Comparison of ENCODE assay signal across 14 cellular contexts in the genomic region with DNA sequence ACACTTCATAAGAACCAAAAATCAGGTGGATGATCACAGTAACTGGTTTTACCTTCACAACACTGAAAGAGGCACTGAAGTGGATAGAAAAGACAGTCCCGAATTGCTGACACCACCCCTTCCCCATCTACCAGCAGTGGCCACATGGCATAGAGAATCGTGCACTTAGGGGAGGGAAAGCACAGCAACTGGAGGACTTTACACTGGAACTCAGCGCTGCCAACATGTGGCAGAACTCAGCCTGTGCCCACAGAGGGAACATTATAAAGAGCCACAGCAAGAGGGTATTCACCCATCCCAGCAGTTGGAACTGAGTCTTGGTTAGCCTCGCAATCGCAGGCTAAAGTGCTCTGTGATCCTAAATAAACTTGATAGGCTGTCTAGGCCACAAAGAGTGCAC. TPM values are rescaled to one million over a fixed set of nuclear protein-coding genes. Genes with fewer than 3 reads are reported as not detected.
DNase-seq lines count a peak whose midpoint lies in the region; ATAC-seq and TF ChIP-seq lines count a peak whose summit lies in the region.
"Had no signal": no experiment of that assay in that cellular context is flagged by ENCODE, and none has a peak within 500 bp of the region (broad histone marks: within the 10 kb centered on the region; RNA-seq: fewer than 3 reads in every experiment).

No MANE protein-coding gene starts in this region.

- POLR2A ChIA-PET in SK-N-SH (lab: Yijun Ruan, JAX) = no interaction called here
- POLR2A ChIA-PET in CD4-positive, alpha-beta T cell (lab: Charles Lee) = no interaction called here

- H3K27me3 ChIP-seq in H9 (ENCODE audit: insufficient read depth, low read length) = no peaks in the 10 kb centered on the region
- H3K27me3 ChIP-seq in SK-N-SH (ENCODE audit: insufficient read depth) = no peaks in the 10 kb centered on the region
- no peaks in the 10 kb centered on the region for H3K27me3 ChIP-seq in iPS DF 6.9 (ENCODE audit: control insufficient read depth, insufficient read depth, low read length)
- peaks cover 30% of the 10 kb centered on the region for H3K27me3 ChIP-seq in CD4-positive, alpha-beta T cell (ENCODE audit: control insufficient read depth, insufficient read depth, low read length)

- no peak overlapping the region for H2BK20ac ChIP-seq in H9 (ENCODE audit: low read depth, low read length, poor library complexity, severe bottlenecking)

- peaks cover 0 to 2% of the 10 kb centered on the region in 2 experiments; a peak in 1 of 5 replicates for H3K9me3 Mint-ChIP-seq in H9
- H3K9me3 Mint-ChIP-seq in CD4-positive, alpha-beta T cell = no peaks in the 10 kb centered on the region
- H3K9me3 Mint-ChIP-seq: stimulated activated effector memory CD8-positive, alpha-beta T cell treated with anti-CD3 and anti-CD28 coated beads, Interleukin-12 subunit alpha, Interleukin-12 subunit beta, amount 100 ng/mL, for 72 hours had no signal

- peaks cover 11% of the 10 kb centered on the region for H3K27me3 Mint-ChIP-seq in H9 (ENCODE audit: low read depth)
- peaks cover 44% of the 10 kb centered on the region for H3K27me3 Mint-ChIP-seq in CD4-positive, alpha-beta T cell

- no peak overlapping the region for H2BK120ac ChIP-seq in H9 (ENCODE audit: low read depth, low read length, poor library complexity, severe bottlenecking)

- H3K27ac Mint-ChIP-seq in H9 = no peak overlapping the region
- H3K27ac Mint-ChIP-seq in CD4-positive, alpha-beta T cell = no peak overlapping the region
- H3K27ac Mint-ChIP-seq: stimulated activated effector memory CD8-positive, alpha-beta T cell treated with anti-CD3 and anti-CD28 coated beads, Interleukin-12 subunit alpha, Interleukin-12 subunit beta, amount 100 ng/mL, for 72 hours had no signal

- H3K23me2 ChIP-seq in H9 (ENCODE audit: insufficient read length, low read depth, low read length, poor library complexity, severe bottlenecking) = no peaks in the 10 kb centered on the region

- H3K4me3 ChIP-seq in SK-N-SH (ENCODE audit: low read depth in 2 of 2, low read length in 1 of 2) = no peak overlapping the region
- H3K4me3 ChIP-seq in iPS DF 6.9 (ENCODE audit: low read length) = no peak overlapping the region

- H3K23ac ChIP-seq in H9 (ENCODE audit: insufficient read length, low read depth, low read length) = no peak overlapping the region

- TF ChIP-seq POLR2A in GM18505 (IDR thresholded peaks at IDR 0.05; ENCODE audit: borderline replicate concordance, extremely low read depth, insufficient read depth, insufficient read length) = no peak

- no peak overlapping the region for H3K27ac ChIP-seq in H9 (ENCODE audit: insufficient read length, low read depth, low read length)
- no peak overlapping the region for H3K27ac ChIP-seq in SK-N-SH (ENCODE audit: low read depth in 2 of 2, low read length in 1 of 2)
- H3K27ac ChIP-seq in iPS DF 6.9 (ENCODE audit: low read length) = no peak overlapping the region
- H3K27ac ChIP-seq in CD4-positive, alpha-beta T cell (ENCODE audit: low read depth, low read length) = no peak overlapping the region

- intact Hi-C loops in CD4-positive, alpha-beta T cell (cut with DNase I, micrococcal nuclease) = loop anchor here (5.0 to 10.0 kb wide), 2 partner anchors 185 to 277 kb away; partner anchors contain the start of genes PRIM2 (in 1 of the 2) and RAB23 (in 1 of the 2)

- no peaks in the 10 kb centered on the region for H3K79me1 ChIP-seq in H9 (ENCODE audit: insufficient read depth, low read depth, low read length, poor library complexity, severe bottlenecking)

- TF ChIP-seq CTCF in H9 (conservative IDR thresholded peaks at IDR 0.05) = peak; percentile 52
- no peak for TF ChIP-seq CTCF in SK-N-SH (IDR thresholded peaks at IDR 0.05)
- TF ChIP-seq CTCF in CD4-positive, alpha-beta T cell (IDR thresholded peaks at IDR 0.05) = no peak

- H3K79me2 ChIP-seq in H9 (ENCODE audit: insufficient read depth, low read length) (no peaks in the 10 kb centered on the region), SK-N-SH (ENCODE audit: insufficient read depth) (no peaks in the 10 kb centered on the region)

- CTCF ChIA-PET in SK-N-SH (lab: Yijun Ruan, JAX) = interaction anchor here (1.0 to 1.4 kb wide), 3 partner anchors 12 to 137 kb away, joined by 3 to 7 read pairs (median 3); no protein-coding TSS in a partner anchor
- CTCF ChIA-PET in CD4-positive, alpha-beta T cell (lab: Charles Lee) = no interaction called here

- no peaks in the 10 kb centered on the region for H3K4me1 ChIP-seq in H9 (ENCODE audit: insufficient read depth, low read length)
- no peaks in the 10 kb centered on the region for H3K4me1 ChIP-seq in SK-N-SH (ENCODE audit: control insufficient read depth in 1 of 2, insufficient read depth in 2 of 2, low read depth in 1 of 2, low read length in 1 of 2)
- H3K4me1 ChIP-seq in iPS DF 6.9 (ENCODE audit: control insufficient read depth, insufficient read depth, low read length) = no peaks in the 10 kb centered on the region

- H3K9me3 ChIP-seq in H9 (ENCODE audit: control insufficient read depth, low read depth, low read length) = no peaks in the 10 kb centered on the region
- no peaks in the 10 kb centered on the region; the same call in 1 of the 2 replicates for H3K9me3 ChIP-seq in SK-N-SH
- no peaks in the 10 kb centered on the region; the same call in 1 of the 2 replicates for H3K9me3 ChIP-seq in iPS DF 6.9 (ENCODE audit: control insufficient read depth, insufficient read depth, low read length)
- H3K9me3 ChIP-seq in CD4-positive, alpha-beta T cell (ENCODE audit: control insufficient read depth, low read length) = no peaks in the 10 kb centered on the region

- H4K20me1 ChIP-seq in H9 (ENCODE audit: control insufficient read depth, insufficient read depth, insufficient read length) (no peaks in the 10 kb centered on the region), SK-N-SH (ENCODE audit: insufficient read depth) (no peaks in the 10 kb centered on the region)

- no CpG with 5 or more reads among the region's 5 CpGs for WGBS in H9 (ENCODE audit: extremely low coverage, insufficient read length, low lambda C conversion rate)
- WGBS in SK-N-SH (ENCODE audit: low lambda C conversion rate) = 71% methylated on average over 2 of the region's 5 CpGs
- no CpG with 5 or more reads among the region's 5 CpGs for WGBS in iPS DF 6.9 (ENCODE audit: insufficient coverage, insufficient read length)

- H2AFZ ChIP-seq in H9 (ENCODE audit: low read length) = no peak overlapping the region
- no peak overlapping the region for H2AFZ ChIP-seq in SK-N-SH (ENCODE audit: low read depth)

- no peaks in the 10 kb centered on the region for H3K36me3 ChIP-seq in SK-N-SH (replicated peaks in 1 of 2; ENCODE audit: control insufficient read depth in 1 of 2, insufficient read depth in 2 of 2, low read length in 1 of 2)
- H3K36me3 ChIP-seq in iPS DF 6.9 (ENCODE audit: control insufficient read depth, insufficient read depth, low read length) = no peaks in the 10 kb centered on the region

- peaks cover 4% of the 10 kb centered on the region for H3F3A ChIP-seq in SK-N-SH (replicated peaks; ENCODE audit: insufficient read depth)

- H4K91ac ChIP-seq in H9 (ENCODE audit: insufficient read length, low read depth, low read length) = no peak overlapping the region

- no peak overlapping the region for H2AK5ac ChIP-seq in H9 (ENCODE audit: insufficient read length, low read length)

- H3K9me2 ChIP-seq in SK-N-SH = no peaks in the 10 kb centered on the region

- H3K9ac ChIP-seq in H9 (ENCODE audit: extremely low read depth, insufficient read length, low read length) (no peak overlapping the region), SK-N-SH (no peak overlapping the region)

- H2BK12ac ChIP-seq in H9 (ENCODE audit: insufficient read length, low read depth, low read length) = no peak overlapping the region

- H4K8ac ChIP-seq in H9 (replicated peaks; ENCODE audit: insufficient read length, low read depth, low read length) = no peak overlapping the region

- no peak overlapping the region; a peak in 1 of 5 replicates for H3K4me3 Mint-ChIP-seq in H9
- no peak overlapping the region for H3K4me3 Mint-ChIP-seq in CD4-positive, alpha-beta T cell
- H3K4me3 Mint-ChIP-seq: neural crest cell; stimulated activated effector memory CD8-positive, alpha-beta T cell treated with anti-CD3 and anti-CD28 coated beads, Interleukin-12 subunit alpha, Interleukin-12 subunit beta, amount 100 ng/mL, for 72 hours had no signal

- TF ChIP-seq RAD21 in SK-N-SH (IDR thresholded peaks at IDR 0.05; ENCODE audit: low read length) = no peak

- no peak overlapping the region for H3K4ac ChIP-seq in H9 (ENCODE audit: low read depth, low read length)

- H3K4me2 ChIP-seq in H9 (ENCODE audit: insufficient read depth, insufficient read length, low read length) (no peak overlapping the region), SK-N-SH (no peak overlapping the region)

- peaks cover 2% of the 10 kb centered on the region in 2 experiments; a peak in 2 of 4 replicates for H3K4me1 Mint-ChIP-seq in H9
- no peaks in the 10 kb centered on the region for H3K4me1 Mint-ChIP-seq in CD4-positive, alpha-beta T cell (ENCODE audit: low read depth)
- H3K4me1 Mint-ChIP-seq: neural crest cell; stimulated activated effector memory CD8-positive, alpha-beta T cell treated with anti-CD3 and anti-CD28 coated beads, Interleukin-12 subunit alpha, Interleukin-12 subunit beta, amount 100 ng/mL, for 72 hours had no signal

- H3K14ac ChIP-seq in H9 (ENCODE audit: insufficient read depth, low read length) = no peak overlapping the region

- H2BK15ac ChIP-seq in H9 (ENCODE audit: low read depth, low read length) = no peak overlapping the region

- DNase-seq in DMS 273 (lab: John Stamatoyannopoulos, UW; ENCODE audit: unreplicated experiment) = peak; percentile 63
- DNase-seq in DMS 273 treated with DMSO at 0.1 percent for 48 hours (lab: John Stamatoyannopoulos, UW) = no peak
- DNase-seq in H9 = peak; percentile 52
- peak; percentile 19 for DNase-seq in SK-N-SH
- DNase-seq in iPS DF 6.9 (ENCODE audit: low read depth, low spot score) = peak; percentile 39
- no peak for DNase-seq in CD4-positive, alpha-beta T cell
- no peak for DNase-seq in activated gamma-delta T cell treated with Interleukin-2 at 50 U/mL for 16 hours
- DNase-seq: activated CD4-positive, alpha-beta T cell treated with anti-CD3 and anti-CD28 coated beads, Interleukin-2, amount 50 U/mL, for 4 hours; EL; NCI-H1694 treated with DMSO at 0.1 percent for 48 hours; SHP77 treated with DMSO at 0.1 percent for 48 hours had no signal

- H2BK5ac ChIP-seq in H9 (ENCODE audit: insufficient read length, low read length) = no peak overlapping the region

- H3K36me3 Mint-ChIP-seq in H9 (ENCODE audit: insufficient read depth in 1 of 3, low read depth in 3 of 3) = no peaks in the 10 kb centered on the region
- H3K36me3 Mint-ChIP-seq in CD4-positive, alpha-beta T cell (ENCODE audit: low read depth) = no peaks in the 10 kb centered on the region
- H3K36me3 Mint-ChIP-seq: stimulated activated effector memory CD8-positive, alpha-beta T cell treated with anti-CD3 and anti-CD28 coated beads, Interleukin-12 subunit alpha, Interleukin-12 subunit beta, amount 100 ng/mL, for 72 hours had no signal

- H3T11ph ChIP-seq in H9 (ENCODE audit: low read length) = no peak overlapping the region

- no peak for TF ChIP-seq EP300 in SK-N-SH (IDR thresholded peaks at IDR 0.05; ENCODE audit: borderline replicate concordance in 1 of 2, low read depth in 1 of 2, low read length in 1 of 2)

- H4K5ac ChIP-seq in H9 (ENCODE audit: insufficient read length, low read depth, low read length) = no peak overlapping the region

- H3K18ac ChIP-seq in H9 (ENCODE audit: insufficient read length, low read depth, low read length) = no peak overlapping the region

- no peak overlapping the region for H3K56ac ChIP-seq in H9 (ENCODE audit: insufficient read length, low read depth, low read length)

- no peak for ATAC-seq in CD4-positive, alpha-beta T cell (ENCODE audit: poor library complexity)
- ATAC-seq in GM18505 (IDR thresholded peaks at IDR 0.05; ENCODE audit: unreplicated experiment) = no peak
- ATAC-seq: stimulated activated effector memory CD8-positive, alpha-beta T cell treated with anti-CD3 and anti-CD28 coated beads, Interleukin-12 subunit alpha, Interleukin-12 subunit beta, amount 100 ng/mL, for 72 hours had no signal

RNA-seq across cellular contexts. Expression of gene KIAA1586, which starts 6.5 kb away (rescaled TPM):
- total RNA-seq in H9 (2021) = 33.3 and 37.6 TPM in 2 replicates
- 3.0 and 3.2 TPM in 2 replicates for polyA plus RNA-seq in SK-N-SH (2012; rRNA removed)
- polyA plus RNA-seq in SK-N-SH (2012; cell fraction: cytosol; rRNA removed) = 4.4 and 7.3 TPM in 2 replicates
- polyA plus RNA-seq in SK-N-SH (2012; cell fraction: nucleus; rRNA removed) = 1.5 and 2.7 TPM in 2 replicates
- total RNA-seq in CD4-positive, alpha-beta T cell = 10 to 100 TPM; 11.7 to 12.5 TPM

RNA-seq across cellular contexts. Expression of gene ZNF451, which starts 50.0 kb away (rescaled TPM):
- 71.2 and 76.4 TPM in 2 replicates for total RNA-seq in H9 (2021)
- polyA plus RNA-seq in SK-N-SH (2012; rRNA removed) = 8.5 and 11.1 TPM in 2 replicates
- 9.4 and 9.8 TPM in 2 replicates for polyA plus RNA-seq in SK-N-SH (2012; cell fraction: cytosol; rRNA removed)
- 17.4 and 24.1 TPM in 2 replicates for polyA plus RNA-seq in SK-N-SH (2012; cell fraction: nucleus; rRNA removed)
- 100 to 1,000 TPM; 124 to 132 TPM for total RNA-seq in CD4-positive, alpha-beta T cell

Comparison
In these comparisons a context has a peak if more than half of its experiments do, and no peak if none do; other contexts are left out.
1. DNase-seq: peak in DMS 273 (single experiment), H9 (single experiment), SK-N-SH (single experiment) and iPS DF 6.9 (single experiment); none in DMS 273 treated with DMSO at 0.1 percent for 48 hours (single experiment), CD4-positive, alpha-beta T cell (0 of 10) and activated gamma-delta T cell treated with Interleukin-2 at 50 U/mL for 16 hours (single experiment).